7 cellular contexts compared by ENCODE assay signal in genomic region chr11:127618721-127619120, GRCh38.
"Had no signal": no experiment of that assay in that cellular context is flagged by ENCODE, and none has a peak within 500 bp of the region (broad histone marks: within the 10 kb centered on the region; RNA-seq: fewer than 3 reads in every experiment).

No MANE protein-coding gene starts in this region.

- H3K4me1 ChIP-seq: HAP-1 had no signal

- H3K4me3 Mint-ChIP-seq: HFFc6, IgD-negative memory B cell had no signal

- DNase-seq: GM23248, GOT3, H7, HFFc6 had no signal

- H3K27ac ChIP-seq: GM23248, HL-60 had no signal

- H3K9ac ChIP-seq: GM23248 had no signal

- H2AFZ ChIP-seq: GM23248 had no signal

- H3K9me3 Mint-ChIP-seq: HFFc6 had no signal

- H3K36me3 ChIP-seq: HAP-1 had no signal

- H3K27ac Mint-ChIP-seq: HFFc6, IgD-negative memory B cell had no signal

- H3K4me1 Mint-ChIP-seq: IgD-negative memory B cell had no signal

- H3K36me3 Mint-ChIP-seq: IgD-negative memory B cell had no signal

- H3K9me3 ChIP-seq: HAP-1 had no signal

- H3K27me3 Mint-ChIP-seq: IgD-negative memory B cell had no signal

- H3K4me3 ChIP-seq: GM23248, HAP-1 had no signal
